ENCODE assay signal across 14 cellular contexts in genomic region chr1:100246738-100247137, GRCh38.
"Had no signal": no experiment of that assay in that cellular context is flagged by ENCODE, and none has a peak within 500 bp of the region (broad histone marks: within the 10 kb centered on the region; RNA-seq: fewer than 3 reads in every experiment).

No MANE protein-coding gene starts in this region.

- H3K9me3 Mint-ChIP-seq: activated naive CD4-positive, alpha-beta T cell treated with anti-CD3 and anti-CD28 coated beads, Interleukin-2, amount 50 U/mL, for 72 hours; activated T-helper 2 cell treated with anti-CD3 and anti-CD28 coated beads, Interferon-gamma antibody, Interleukin-2, Interleukin-4, amounts not matched to agents 10 μg/mL and 5 μg/mL and 100 μg/mL, durations not matched to agents 14 hours and 24 hours and 36 hours; natural killer cell treated with Interleukin-12 subunit alpha and Interleukin-12 subunit beta and Interleukin-15 and Interleukin-18, amount 100 ng/mL, for 72 hours; T-cell had no signal

- H3K4me3 Mint-ChIP-seq: natural killer cell treated with Interleukin-12 subunit alpha and Interleukin-12 subunit beta and Interleukin-15 and Interleukin-18, amount 100 ng/mL, for 72 hours had no signal

- H3K27me3 Mint-ChIP-seq: natural killer cell treated with Interleukin-12 subunit alpha and Interleukin-12 subunit beta and Interleukin-15 and Interleukin-18, amount 100 ng/mL, for 72 hours; T-cell had no signal

- H3K27me3 ChIP-seq: dorsolateral prefrontal cortex, foreskin keratinocyte, stomach, uterus had no signal

- H3K9me3 ChIP-seq: stomach, uterus had no signal

- H3K36me3 Mint-ChIP-seq: activated naive CD4-positive, alpha-beta T cell treated with anti-CD3 and anti-CD28 coated beads, Interleukin-2, amount 50 U/mL, for 72 hours; natural killer cell treated with Interleukin-12 subunit alpha and Interleukin-12 subunit beta and Interleukin-15 and Interleukin-18, amount 100 ng/mL, for 72 hours had no signal

- ATAC-seq: activated naive CD4-positive, alpha-beta T cell treated with anti-CD3 and anti-CD28 coated beads, Interleukin-2, amount 50 U/mL, for 72 hours; foreskin keratinocyte; left colon; natural killer cell treated with Interleukin-12 subunit alpha and Interleukin-12 subunit beta and Interleukin-15 and Interleukin-18, amount 100 ng/mL, for 72 hours; T-cell had no signal

- H3K27ac Mint-ChIP-seq: activated naive CD4-positive, alpha-beta T cell treated with anti-CD3 and anti-CD28 coated beads, Interleukin-2, amount 50 U/mL, for 72 hours; activated T-helper 2 cell treated with anti-CD3 and anti-CD28 coated beads, Interferon-gamma antibody, Interleukin-2, Interleukin-4, amounts not matched to agents 10 μg/mL and 5 μg/mL and 100 μg/mL, durations not matched to agents 14 hours and 24 hours and 36 hours; natural killer cell treated with Interleukin-12 subunit alpha and Interleukin-12 subunit beta and Interleukin-15 and Interleukin-18, amount 100 ng/mL, for 72 hours had no signal

- H3K36me3 ChIP-seq: stomach, uterus had no signal

- H3K4me3 ChIP-seq: dorsolateral prefrontal cortex, lung, stomach, uterus had no signal

- H3K27ac ChIP-seq: dorsolateral prefrontal cortex, foreskin keratinocyte, stomach, uterus had no signal

- DNase-seq: activated CD4-positive, CD25-positive, alpha-beta regulatory T cell; aorta; dorsolateral prefrontal cortex; foreskin keratinocyte; head of caudate nucleus; left colon; stimulated activated CD4-positive, alpha-beta T cell treated with anti-CD3 and anti-CD28 coated beads, Interleukin-4, amount 100 ng/mL, for 24 hours; stomach; T-cell; uterus had no signal
